Comparison of ENCODE assay signal across 8 cellular contexts in genomic region chr2:171893824-171894611, GRCh38. TPM values are rescaled to one million over a fixed set of nuclear protein-coding genes. Genes with fewer than 3 reads are reported as not detected.
DNase-seq lines count a peak whose midpoint lies in the region; ATAC-seq and TF ChIP-seq lines count a peak whose summit lies in the region.

Gene SLC25A12, minus strand, starts transcription at chr2:171894244. Its CDS starts 30 bp downstream, at chr2:171894214.

- ATAC-seq in GM19025 (IDR thresholded peaks at IDR 0.05; ENCODE audit: low read depth, unreplicated experiment): peak; percentile 94
- ATAC-seq in HG03280 (IDR thresholded peaks at IDR 0.05; ENCODE audit: unreplicated experiment): peak; percentile 96

- DNase-seq in AG10803 (ENCODE audit: low read depth) (peak; percentile 75), NCI-H460 (ENCODE audit: extremely low read depth, low read depth) (peak; percentile 78), kidney tubule cell (ENCODE audit: low spot score) (peak; percentile 87)
- peak; percentile 67 to 70 for DNase-seq in activated CD4-positive, alpha-beta T cell treated with anti-CD3 and anti-CD28 coated beads for 4 hours
- peak; percentile 27 to 39 for DNase-seq in stimulated activated CD4-positive, alpha-beta T cell treated with anti-CD3 and anti-CD28 coated beads, Interleukin-1b, Interleukin-23, amount 100 ng/mL, for 1 hour (ENCODE audit: low read depth in 2 of 2)

- no peak for TF ChIP-seq CTCF in AG10803 (conservative IDR thresholded peaks at IDR 0.05; ENCODE audit: low read length)

- peak within 1 kb of the TSS; percentile 91 for H3K4me3 ChIP-seq in AG10803 (ENCODE audit: low read length)

- peak within 1 kb of the TSS; percentile 25 for H3K27ac ChIP-seq in cingulate gyrus (ENCODE audit: low read depth, low read length)

RNA-seq across cellular contexts. Expression of gene SLC25A12, which starts in this region (rescaled TPM):
- total RNA-seq in NCI-H460 (2014; rRNA removed; shearing (Covaris generic)): 19.6 and 25.0 TPM in 2 replicates
- polyA plus RNA-seq in NCI-H460 (2014; cell fraction: nucleus; rRNA removed): 23.8 and 38.0 TPM in 2 replicates

Comparison
In these comparisons a context has a peak if more than half of its experiments do, and no peak if none do; other contexts are left out.
1. Peak in every context shown above with its lines: DNase-seq, ATAC-seq, H3K4me3 ChIP-seq and H3K27ac ChIP-seq.
2. DNase-seq: peak in every context shown above with its lines; median percentile 87 in kidney tubule cell; 78 in NCI-H460; 75 in AG10803; 68 in activated CD4-positive, alpha-beta T cell treated with anti-CD3 and anti-CD28 coated beads for 4 hours; 33 in stimulated activated CD4-positive, alpha-beta T cell treated with anti-CD3 and anti-CD28 coated beads, Interleukin-1b, Interleukin-23, amount 100 ng/mL, for 1 hour.